20 cellular contexts compared by ENCODE assay signal in genomic region chr3:133401374-133402135, GRCh38. TPM values are rescaled to one million over a fixed set of nuclear protein-coding genes. Genes with fewer than 3 reads are reported as not detected.
DNase-seq lines count a peak whose midpoint lies in the region; ATAC-seq and TF ChIP-seq lines count a peak whose summit lies in the region.
"Had no signal": no experiment of that assay in that cellular context is flagged by ENCODE, and none has a peak within 500 bp of the region (broad histone marks: within the 10 kb centered on the region; RNA-seq: fewer than 3 reads in every experiment).

No MANE protein-coding gene starts in this region.

- H3K4me3 ChIP-seq in choroid plexus epithelial cell (ENCODE audit: low read depth, low read length), result no peak overlapping the region
- H3K4me3 ChIP-seq in stomach, result no peak overlapping the region
- H3K4me3 ChIP-seq: esophagus muscularis mucosa, Peyer's patch had no signal

- TF ChIP-seq CTCF in choroid plexus epithelial cell (conservative IDR thresholded peaks at IDR 0.05; ENCODE audit: low read depth, low read length), result no peak
- TF ChIP-seq CTCF in nephron progenitor cell (IDR thresholded peaks at IDR 0.05), result no peak
- TF ChIP-seq CTCF in stomach (IDR thresholded peaks at IDR 0.05), result no peak

- H3K27me3 Mint-ChIP-seq in nephron progenitor cell (ENCODE audit: low read depth, poor library complexity), result peaks cover 5% of the 10 kb centered on the region
- H3K27me3 Mint-ChIP-seq: activated CD8-positive, alpha-beta T cell treated with anti-CD3 and anti-CD28 coated beads for 36 hours had no signal

- intact Hi-C loops in stomach (cut with DNase I; ENCODE audit: low total_unique reads), result no loop called here

- no peaks in the 10 kb centered on the region for H3K9me3 ChIP-seq in stomach
- H3K9me3 ChIP-seq: esophagus muscularis mucosa, Peyer's patch had no signal

- no peak overlapping the region for H3K4me3 Mint-ChIP-seq in nephron progenitor cell
- H3K4me3 Mint-ChIP-seq: activated CD8-positive, alpha-beta T cell treated with anti-CD3 and anti-CD28 coated beads for 36 hours had no signal

- WGBS in stomach, 5 donors, result 50 to 66% (median 51%) methylated on average over 2 of the region's 2 CpGs

- H3K27me3 ChIP-seq in stomach, result no peaks in the 10 kb centered on the region
- H3K27me3 ChIP-seq: esophagus muscularis mucosa, Peyer's patch had no signal

- ATAC-seq in GM21423 (IDR thresholded peaks at IDR 0.05; ENCODE audit: unreplicated experiment) (no peak), HG03135 (IDR thresholded peaks at IDR 0.05; ENCODE audit: unreplicated experiment) (no peak)
- ATAC-seq: activated CD8-positive, alpha-beta T cell treated with anti-CD3 and anti-CD28 coated beads for 36 hours; left colon had no signal

- H3K36me3 Mint-ChIP-seq in nephron progenitor cell (ENCODE audit: low read depth), result no peaks in the 10 kb centered on the region

- no peak overlapping the region for H3K27ac ChIP-seq in stomach
- H3K27ac ChIP-seq: esophagus muscularis mucosa, HL-60, Peyer's patch had no signal

- TF ChIP-seq POLR2A in stomach (IDR thresholded peaks at IDR 0.05), result no peak

- no peak for TF ChIP-seq EP300 in stomach (IDR thresholded peaks at IDR 0.05)

- peaks cover 54% of the 10 kb centered on the region for H3K4me1 Mint-ChIP-seq in nephron progenitor cell

- no peaks in the 10 kb centered on the region for H3K36me3 ChIP-seq in stomach
- H3K36me3 ChIP-seq: Peyer's patch had no signal

- H3K4me1 ChIP-seq in stomach, result no peaks in the 10 kb centered on the region
- H3K4me1 ChIP-seq: Peyer's patch had no signal

- no peaks in the 10 kb centered on the region for H3K9me3 Mint-ChIP-seq in nephron progenitor cell
- H3K9me3 Mint-ChIP-seq: activated CD8-positive, alpha-beta T cell treated with anti-CD3 and anti-CD28 coated beads for 36 hours had no signal

- DNase-seq in DMS 273 treated with DMSO at 0.1 percent for 48 hours (lab: John Stamatoyannopoulos, UW) (peak; percentile 11), NCI-H2196 treated with DMSO at 0.1 percent for 48 hours (lab: John Stamatoyannopoulos, UW; ENCODE audit: unreplicated experiment) (peak; percentile 21), choroid plexus epithelial cell (ENCODE audit: low read depth) (peak; percentile 44), nephron progenitor cell (no peak), MV-4-11 (lab: John Stamatoyannopoulos, UW) (no peak), stomach (no peak)
- DNase-seq: activated CD8-positive, alpha-beta T cell treated with anti-CD3 and anti-CD28 coated beads for 36 hours; KBM-7; left colon; NCI-H1436 treated with DMSO at 0.1 percent for 48 hours; NCI-H526 treated with DMSO at 0.1 percent for 48 hours; Peyer's patch; SW 1271 had no signal

- peak overlapping the region; percentile 67 for H3K27ac Mint-ChIP-seq in nephron progenitor cell
- H3K27ac Mint-ChIP-seq: activated CD8-positive, alpha-beta T cell treated with anti-CD3 and anti-CD28 coated beads for 36 hours had no signal

RNA-seq across cellular contexts. Expression of gene BFSP2, which starts 1.7 kb away (rescaled TPM):
- not detected for total RNA-seq in stomach
- 1 to 10 TPM in 2 of 3 donors, under 1 TPM in 1; 0.68 to 2.7 (median 1.4) TPM for polyA plus RNA-seq in stomach
- total RNA-seq: dermis microvascular lymphatic vessel endothelial cell, esophagus muscularis mucosa, left colon, Peyer's patch, pulmonary artery endothelial cell had no signal
- polyA plus RNA-seq: BJ had no signal

Comparison
In these comparisons a context has a peak if more than half of its experiments do, and no peak if none do; other contexts are left out.
1. DNase-seq: peak in DMS 273 treated with DMSO at 0.1 percent for 48 hours (single experiment), NCI-H2196 treated with DMSO at 0.1 percent for 48 hours (single experiment) and choroid plexus epithelial cell (single experiment); none in nephron progenitor cell (single experiment), MV-4-11 (single experiment) and stomach (single experiment).